Comparison of ENCODE assay signal across 8 cellular contexts in the genomic region with DNA sequence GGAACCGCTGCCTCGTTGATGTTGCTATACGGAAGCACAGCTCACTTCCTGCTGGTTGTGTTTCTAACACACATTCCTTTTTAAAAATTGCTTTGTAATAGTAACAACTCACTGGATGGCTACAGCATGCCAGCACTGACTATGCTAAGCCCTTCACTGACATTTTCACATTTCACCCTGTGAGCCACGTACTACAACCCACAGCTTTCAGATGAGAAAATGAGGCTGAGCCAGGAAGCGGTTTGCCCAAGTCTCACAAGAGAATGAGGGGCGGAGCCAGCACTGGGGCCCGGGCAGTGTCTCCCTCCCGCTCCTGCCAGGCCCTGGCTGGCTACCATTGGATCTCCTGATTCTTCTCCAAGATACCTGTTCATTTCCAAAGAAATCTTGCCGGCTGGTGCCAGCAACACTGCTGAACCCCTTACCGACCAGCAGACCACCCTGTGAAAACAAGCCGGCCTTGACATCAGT. TPM values are rescaled to one million over a fixed set of nuclear protein-coding genes. Genes with fewer than 3 reads are reported as not detected.
DNase-seq lines count a peak whose midpoint lies in the region; ATAC-seq, FAIRE-seq and TF ChIP-seq lines count a peak whose summit lies in the region.

No MANE protein-coding gene starts in this region.

- H3K4me1 ChIP-seq in prostate gland (replicated peaks): no peaks in the 10 kb centered on the region

- CTCF ChIA-PET in AG04449 (lab: Yijun Ruan, JAX): interaction anchor here (1.0 to 1.5 kb wide), 2 partner anchors 15 to 99 kb away, joined by 3 read pairs; no protein-coding TSS in a partner anchor

- H3K4me3 ChIP-seq in AG04449 (ENCODE audit: low read depth, low read length): no peak overlapping the region
- H3K4me3 ChIP-seq in prostate gland: no peak overlapping the region

- H3K36me3 ChIP-seq in prostate gland: no peaks in the 10 kb centered on the region

- intact Hi-C loops in prostate gland (cut with DNase I): no loop called here

- no peak for FAIRE-seq in urothelium cell line (lab: Jason Lieb, UNC)

- ATAC-seq in GM18907 (IDR thresholded peaks at IDR 0.05; ENCODE audit: unreplicated experiment) (peak; percentile 77), HG03196 (IDR thresholded peaks at IDR 0.05; ENCODE audit: unreplicated experiment) (peak; percentile 77)

- peak; percentile 67 for DNase-seq in AG04449 (ENCODE audit: low read depth, low spot score)
- DNase-seq in RPMI7951 (ENCODE audit: low read depth): peak; percentile 81
- DNase-seq in activated gamma-delta T cell (lab: John Stamatoyannopoulos, UW): peak; percentile 42
- peak; percentile 63 for DNase-seq in glomerular visceral epithelial cell (ENCODE audit: extremely low spot score)
- peak; percentile 65 for DNase-seq in prostate gland (ENCODE audit: low spot score)
- DNase-seq in urothelium cell line (ENCODE audit: low spot score): peak; percentile 21

- H3K9me3 ChIP-seq in prostate gland: no peaks in the 10 kb centered on the region

- TF ChIP-seq POLR2A in prostate gland (IDR thresholded peaks at IDR 0.05): no peak

- TF ChIP-seq CTCF in AG04449 (IDR thresholded peaks at IDR 0.05; ENCODE audit: insufficient read depth, low read length, missing control alignments): no peak
- no peak for TF ChIP-seq CTCF in prostate gland (IDR thresholded peaks at IDR 0.05)

- no peaks in the 10 kb centered on the region for H3K27me3 ChIP-seq in prostate gland (replicated peaks; ENCODE audit: insufficient read depth)

- POLR2A ChIA-PET in AG04449 (lab: Yijun Ruan, JAX): interaction anchor here (0.6 kb wide), 1 partner anchor 18 kb away, joined by 4 read pairs; no protein-coding TSS in a partner anchor

- 18% methylated on average over 11 of the region's 11 CpGs for WGBS in prostate gland

- H3K27ac ChIP-seq in prostate gland: peak overlapping the region; percentile 0 to 45

RNA-seq across cellular contexts. Expression of gene FAM78A, which starts 38.3 kb away (rescaled TPM):
- 0.24 and 2.0 TPM in 2 replicates for total RNA-seq in RPMI7951 (2014; rRNA removed; shearing (Covaris generic))
- total RNA-seq in prostate gland: 10 to 100 TPM in 1 of 2 donors, under 1 TPM in 1; 0.73 to 16.4 TPM

RNA-seq across cellular contexts. Expression of gene PLPP7, which starts 51.6 kb away (rescaled TPM):
- 11.4 and 13.5 TPM in 2 replicates for total RNA-seq in RPMI7951 (2014; rRNA removed; shearing (Covaris generic))
- 10 to 100 TPM in 1 of 2 donors, 1 to 10 TPM in 1; 2.0 to 32.5 TPM for total RNA-seq in prostate gland

Comparison
In these comparisons a context has a peak if more than half of its experiments do, and no peak if none do; other contexts are left out.
1. DNase-seq: peak in every context shown above with its lines; median percentile 81 in RPMI7951; 67 in AG04449; 65 in prostate gland; 63 in glomerular visceral epithelial cell; 42 in activated gamma-delta T cell; 21 in urothelium cell line.